Comparison of ENCODE assay signal across 8 cellular contexts in the genomic region with DNA sequence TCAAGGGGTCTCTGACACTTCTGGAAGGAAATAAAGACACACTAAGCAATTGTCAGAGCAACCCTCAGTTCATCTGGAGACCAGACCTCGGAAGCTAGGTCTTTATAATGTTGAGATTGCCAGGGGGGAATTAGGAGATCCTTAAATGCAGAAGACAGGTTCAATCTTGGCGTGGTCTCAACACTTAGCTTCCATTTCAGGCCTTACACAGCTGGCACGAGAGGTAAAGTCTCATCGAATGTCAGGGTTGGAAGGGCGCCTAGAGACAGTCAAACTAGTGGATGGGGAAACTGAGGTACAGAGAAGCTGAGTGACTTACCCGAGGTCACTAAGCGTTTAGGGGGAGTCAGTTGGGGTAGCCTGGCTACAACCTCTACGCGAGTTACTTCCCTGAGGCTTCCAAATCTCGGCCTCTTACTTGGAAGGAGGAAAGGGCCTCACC. TPM values are rescaled to one million over a fixed set of nuclear protein-coding genes. Genes with fewer than 3 reads are reported as not detected.
DNase-seq lines count a peak whose midpoint lies in the region; ATAC-seq and TF ChIP-seq lines count a peak whose summit lies in the region.

No MANE protein-coding gene starts in this region.

- peaks cover 12 to 23% (median 18%) of the 10 kb centered on the region in 4 donors for H3K4me1 ChIP-seq in stomach

- TF ChIP-seq EP300 in stomach (IDR thresholded peaks at IDR 0.05), result no peak

- ATAC-seq in HG02970 (IDR thresholded peaks at IDR 0.05; ENCODE audit: low FRiP score, unreplicated experiment), result no peak

- CTCF ChIA-PET in activated CD4-positive, alpha-beta memory T cell treated with anti-CD3 and anti-CD28 coated beads, Interleukin-2, amount 10 ng/mL, durations not matched to agents 7 days and 5 days (lab: Charles Lee), result interaction anchor here (0.5 to 1.8 kb wide), 14 partner anchors 11 to 665 kb away, joined by 3 to 9 read pairs (median 3); partner anchors contain the start of genes SRSF4 and YTHDF2

- TF ChIP-seq POLR2A in stomach (IDR thresholded peaks at IDR 0.05), result no peak

- peak overlapping the region; percentile 84 for H3K27ac Mint-ChIP-seq in T-helper 2 cell treated with Interferon-gamma antibody and Interleukin-4, amounts not matched to agents 5 μg/mL and 100 μg/mL, for 36 hours
- peak overlapping the region; percentile 40 for H3K27ac Mint-ChIP-seq in activated CD4-positive, alpha-beta memory T cell treated with anti-CD3 and anti-CD28 coated beads, Interleukin-2, amount 10 ng/mL, durations not matched to agents 7 days and 5 days

- no peaks in the 10 kb centered on the region for H3K9me3 Mint-ChIP-seq in T-helper 2 cell treated with Interferon-gamma antibody and Interleukin-4, amounts not matched to agents 5 μg/mL and 100 μg/mL, for 36 hours
- H3K9me3 Mint-ChIP-seq in activated CD4-positive, alpha-beta memory T cell treated with anti-CD3 and anti-CD28 coated beads, Interleukin-2, amount 10 ng/mL, durations not matched to agents 7 days and 5 days, result no peaks in the 10 kb centered on the region

- no peak for DNase-seq in T-helper 2 cell treated with Interferon-gamma antibody and Interleukin-4, amounts not matched to agents 5 μg/mL and 100 μg/mL, for 36 hours (ENCODE audit: low spot score)
- no peak for DNase-seq in T-helper 2 cell
- no peak for DNase-seq in activated CD4-positive, alpha-beta memory T cell treated with anti-CD3 and anti-CD28 coated beads, Interleukin-2, amount 10 ng/mL, durations not matched to agents 7 days and 5 days
- no peak for DNase-seq in stomach
- no peak for DNase-seq in HT-29 (ENCODE audit: low spot score)
- DNase-seq in NCI-H1436 treated with DMSO at 0.1 percent for 48 hours (lab: John Stamatoyannopoulos, UW), result no peak

- H3K36me3 Mint-ChIP-seq in T-helper 2 cell treated with Interferon-gamma antibody and Interleukin-4, amounts not matched to agents 5 μg/mL and 100 μg/mL, for 36 hours (ENCODE audit: low read depth), result peaks cover 10% of the 10 kb centered on the region
- peaks cover 5% of the 10 kb centered on the region for H3K36me3 Mint-ChIP-seq in activated CD4-positive, alpha-beta memory T cell treated with anti-CD3 and anti-CD28 coated beads, Interleukin-2, amount 10 ng/mL, durations not matched to agents 7 days and 5 days (ENCODE audit: low read depth)

- no peaks in the 10 kb centered on the region for H3K9me3 ChIP-seq in iPS-18c (ENCODE audit: control insufficient read depth, insufficient read depth, low read length)
- no peaks in the 10 kb centered on the region for H3K9me3 ChIP-seq in stomach

- H3K36me3 ChIP-seq in stomach, result no peaks in the 10 kb centered on the region

- H3K4me3 Mint-ChIP-seq in T-helper 2 cell treated with Interferon-gamma antibody and Interleukin-4, amounts not matched to agents 5 μg/mL and 100 μg/mL, for 36 hours, result peak overlapping the region; percentile 85
- peak overlapping the region; percentile 89 for H3K4me3 Mint-ChIP-seq in activated CD4-positive, alpha-beta memory T cell treated with anti-CD3 and anti-CD28 coated beads, Interleukin-2, amount 10 ng/mL, durations not matched to agents 7 days and 5 days

- H3K27me3 ChIP-seq in stomach, result no peaks in the 10 kb centered on the region

- POLR2A ChIA-PET in activated CD4-positive, alpha-beta memory T cell treated with anti-CD3 and anti-CD28 coated beads, Interleukin-2, amount 10 ng/mL, durations not matched to agents 7 days and 5 days (lab: Charles Lee), result interaction anchor here (0.6 to 7.0 kb wide), 21 partner anchors 12 to 639 kb away, joined by 3 to 95 read pairs (median 6); partner anchors contain the start of genes GMEB1, SRSF4, TAF12 and YTHDF2

- H3K27me3 Mint-ChIP-seq in T-helper 2 cell treated with Interferon-gamma antibody and Interleukin-4, amounts not matched to agents 5 μg/mL and 100 μg/mL, for 36 hours (ENCODE audit: low read depth), result no peaks in the 10 kb centered on the region
- H3K27me3 Mint-ChIP-seq in activated CD4-positive, alpha-beta memory T cell treated with anti-CD3 and anti-CD28 coated beads, Interleukin-2, amount 10 ng/mL, durations not matched to agents 7 days and 5 days, result no peaks in the 10 kb centered on the region

- peak overlapping the region; percentile 52 to 79 (median 65) for H3K27ac ChIP-seq in stomach

- no peak for TF ChIP-seq CTCF in stomach (IDR thresholded peaks at IDR 0.05)

- peaks cover 33% of the 10 kb centered on the region for H3K4me1 Mint-ChIP-seq in T-helper 2 cell treated with Interferon-gamma antibody and Interleukin-4, amounts not matched to agents 5 μg/mL and 100 μg/mL, for 36 hours (ENCODE audit: low read depth)
- H3K4me1 Mint-ChIP-seq in activated CD4-positive, alpha-beta memory T cell treated with anti-CD3 and anti-CD28 coated beads, Interleukin-2, amount 10 ng/mL, durations not matched to agents 7 days and 5 days, result peaks cover 40% of the 10 kb centered on the region

- 24 to 34% (median 25%) methylated on average over 10 of the region's 10 CpGs for WGBS in stomach, 5 donors

- intact Hi-C loops in stomach (cut with DNase I; ENCODE audit: low total_unique reads), result no loop called here

- peak overlapping the region; percentile 31; the same call in 1 of the 2 replicates for H3K4me3 ChIP-seq in iPS-18c (ENCODE audit: insufficient read depth, low read depth, low read length)
- peak overlapping the region; percentile 62 to 85 (median 82) for H3K4me3 ChIP-seq in stomach

RNA-seq across cellular contexts. Expression of gene EPB41, which starts 0.6 kb away (rescaled TPM):
- 10 to 100 TPM; 95.0 to 97.6 TPM for total RNA-seq in activated CD4-positive, alpha-beta memory T cell treated with anti-CD3 and anti-CD28 coated beads, Interleukin-2, amount 10 ng/mL, durations not matched to agents 7 days and 5 days
- 100 to 1,000 TPM in 1 of 5 donors, 10 to 100 TPM in 4; 40.3 to 112 (median 59.5) TPM for total RNA-seq in stomach
- polyA plus RNA-seq in stomach, result 10 to 100 TPM in 2 of 3 donors, 1 to 10 TPM in 1; 6.4 to 17.3 (median 12.2) TPM
- 35.2 and 36.4 TPM in 2 replicates for total RNA-seq in HT-29 (2014; rRNA removed; shearing (Covaris generic))
